In the genomic region with DNA sequence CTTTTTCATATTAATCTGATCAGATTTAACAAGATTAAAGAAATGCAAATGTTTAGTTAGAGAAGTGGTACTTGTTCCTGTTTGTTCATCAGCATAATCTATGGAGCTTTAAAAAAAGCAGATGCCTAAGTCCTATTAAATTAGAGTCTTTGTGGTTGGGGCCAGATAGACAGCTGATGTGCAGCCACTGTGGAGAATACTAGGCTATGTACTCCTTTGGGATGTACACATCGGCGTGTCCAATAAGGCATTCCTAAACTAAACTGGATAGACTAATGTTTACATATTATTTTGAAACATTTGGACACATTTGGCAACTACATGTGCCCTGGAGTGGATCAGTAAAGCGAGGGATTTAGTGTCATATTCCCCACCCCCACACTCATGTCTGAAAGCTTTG, we compare ENCODE assay signal across 25 cellular contexts.
"Had no signal": no experiment of that assay in that cellular context is flagged by ENCODE, and none has a peak within 500 bp of the region (broad histone marks: within the 10 kb centered on the region; RNA-seq: fewer than 3 reads in every experiment).

No MANE protein-coding gene starts in this region.

- H3K27me3 ChIP-seq: dorsolateral prefrontal cortex, gastrocnemius medialis, hepatocyte, left lung, neural progenitor cell, right atrium auricular region, sigmoid colon, spleen, testis, tibial artery had no signal

- H3K36me3 ChIP-seq: gastrocnemius medialis, left lung, neural progenitor cell, right atrium auricular region, sigmoid colon, spleen, tibial artery had no signal

- H3K4me3 ChIP-seq: dorsolateral prefrontal cortex, gastrocnemius medialis, hepatocyte, left lung, neural progenitor cell, right atrium auricular region, sigmoid colon, skin epidermis, spleen, testis, tibial artery had no signal

- H3K4me1 ChIP-seq: gastrocnemius medialis, left lung, neural progenitor cell, parathyroid adenoma, right atrium auricular region, sigmoid colon, spleen, testis, tibial artery had no signal

- H3K27ac ChIP-seq: dorsolateral prefrontal cortex, gastrocnemius medialis, hepatocyte, left lung, neural progenitor cell, parathyroid adenoma, right atrium auricular region, sigmoid colon, skin epidermis, spleen, testis, tibial artery had no signal

- H3K9me3 ChIP-seq: gastrocnemius medialis, left lung, right atrium auricular region, sigmoid colon, spleen, testis, tibial artery had no signal

- H3K79me2 ChIP-seq: hepatocyte, parathyroid adenoma had no signal

- H3K9ac ChIP-seq: neural progenitor cell, parathyroid adenoma had no signal

- H3K4me2 ChIP-seq: hepatocyte, neural progenitor cell had no signal

- DNase-seq: dorsolateral prefrontal cortex; effector CD4-positive, alpha-beta T cell; foreskin fibroblast; gastrocnemius medialis; head of caudate nucleus; left cardiac atrium; left lung; mesendoderm; midbrain; naive thymus-derived CD4-positive, alpha-beta T cell; sigmoid colon; spleen; stimulated activated CD4-positive, alpha-beta T cell treated with anti-CD3 and anti-CD28 coated beads, Interleukin-4, amount 100 ng/mL, for 4 hours; stimulated activated naive CD8-positive, alpha-beta T cell treated with anti-CD3 and anti-CD28 coated beads, Interleukin-15, Interleukin-2, amounts not matched to agents 100 U/mL and 50 U/mL, for 24 hours; substantia nigra; testis; tibial artery had no signal

- H2AFZ ChIP-seq: hepatocyte, neural progenitor cell, parathyroid adenoma had no signal

- FAIRE-seq: colon had no signal

- ATAC-seq: esophagus mucosa; gastrocnemius medialis; left cardiac atrium; left lung; naive thymus-derived CD4-positive, alpha-beta T cell; stimulated activated memory B cell treated with anti-CD40 and anti-IgM and Interleukin-4, amounts not matched to agents 10 μg/mL and 1 μg/mL and 100 μg/mL, for 72 hours; stimulated activated naive CD8-positive, alpha-beta T cell treated with anti-CD3 and anti-CD28 coated beads, Interleukin-15, Interleukin-2, amounts not matched to agents 100 U/mL and 50 U/mL, for 24 hours had no signal
